Comparison of ENCODE assay signal across 8 cellular contexts in genomic region chr11:46242462-46242960, GRCh38. TPM values are rescaled to one million over a fixed set of nuclear protein-coding genes. Genes with fewer than 3 reads are reported as not detected.
DNase-seq lines count a peak whose midpoint lies in the region; ATAC-seq and TF ChIP-seq lines count a peak whose summit lies in the region.

No MANE protein-coding gene starts in this region.

- H3K4me1 ChIP-seq in left ventricle myocardium inferior, result peaks cover 41% of the 10 kb centered on the region
- peaks cover 6 to 11% of the 10 kb centered on the region in 2 donors for H3K4me1 ChIP-seq in lung (ENCODE audit: control insufficient read depth in 2 of 2, insufficient read depth in 2 of 2, low read length in 2 of 2)
- peaks cover 27% of the 10 kb centered on the region for H3K4me1 ChIP-seq in upper lobe of right lung

- ATAC-seq in Right ventricle myocardium superior (ENCODE audit: poor library complexity) (no peak), lung (ENCODE audit: insufficient read depth, low FRiP score) (no peak), upper lobe of right lung (no peak)

- H3K36me3 ChIP-seq in left ventricle myocardium inferior (no peaks in the 10 kb centered on the region), lung (ENCODE audit: control insufficient read depth in 2 of 2, insufficient read depth in 2 of 2, low read length in 2 of 2) (no peaks in the 10 kb centered on the region), upper lobe of right lung (no peaks in the 10 kb centered on the region)

- intact Hi-C loops in left ventricle myocardium inferior (cut with micrococcal nuclease) (loop anchor here (10.0 kb wide), 1 partner anchor 52 kb away; no protein-coding TSS in a partner anchor), Right ventricle myocardium superior (cut with DNase I) (no loop called here), upper lobe of right lung (cut with DNase I) (no loop called here)

- peak overlapping the region; percentile 92 for H3K27ac ChIP-seq in left ventricle myocardium inferior (replicated peaks)
- H3K27ac ChIP-seq in lung (ENCODE audit: low read depth in 1 of 2, low read length in 1 of 2), result peak overlapping the region; percentile 90 to 95
- peak overlapping the region; percentile 88 for H3K27ac ChIP-seq in upper lobe of right lung

- WGBS in lung, 2 donors, result 76 to 80% methylated on average over 5 of the region's 5 CpGs

- peak overlapping the region; percentile 68 for H3K4me3 ChIP-seq in left ventricle myocardium inferior
- H3K4me3 ChIP-seq in astrocyte of the cerebellum (ENCODE audit: low read depth, low read length), result peak overlapping the region; percentile 32
- no peak overlapping the region for H3K4me3 ChIP-seq in lung
- H3K4me3 ChIP-seq in upper lobe of right lung, result peak overlapping the region; percentile 56

- no peak for DNase-seq in left ventricle myocardium inferior
- no peak for DNase-seq in Right ventricle myocardium superior
- no peak for DNase-seq in astrocyte of the cerebellum (ENCODE audit: low read depth)
- DNase-seq in lung (ENCODE audit: low spot score), result no peak
- no peak for DNase-seq in upper lobe of right lung
- no peak for DNase-seq in stimulated activated naive CD4-positive, alpha-beta T cell treated with Interleukin-2 at 50 U/mL for 16 hours (lab: John Stamatoyannopoulos, UW)
- no peak for DNase-seq in activated CD8-positive, alpha-beta memory T cell treated with anti-CD3 and anti-CD28 coated beads, Interleukin-2, amount 50 U/mL, for 48 hours
- no peak for DNase-seq in anterior cingulate cortex (lab: John Stamatoyannopoulos, UW)

- H3K9me3 ChIP-seq in left ventricle myocardium inferior (replicated peaks) (no peaks in the 10 kb centered on the region), lung (ENCODE audit: control insufficient read depth in 2 of 2, insufficient read depth in 1 of 2, low read length in 1 of 2) (no peaks in the 10 kb centered on the region), upper lobe of right lung (no peaks in the 10 kb centered on the region)

- TF ChIP-seq CTCF in left ventricle myocardium inferior (IDR thresholded peaks at IDR 0.05; ENCODE audit: borderline replicate concordance), result no peak
- no peak for TF ChIP-seq CTCF in astrocyte of the cerebellum (IDR thresholded peaks at IDR 0.05; ENCODE audit: low read depth, low read length, missing control alignments)
- TF ChIP-seq CTCF in lung (IDR thresholded peaks at IDR 0.05; ENCODE audit: control extremely low read depth, extremely low read depth), result no peak
- TF ChIP-seq CTCF in upper lobe of right lung (IDR thresholded peaks at IDR 0.05), result no peak

- H3K27me3 ChIP-seq in left ventricle myocardium inferior (ENCODE audit: low read depth) (no peaks in the 10 kb centered on the region), lung (ENCODE audit: control insufficient read depth, insufficient read depth) (no peaks in the 10 kb centered on the region), upper lobe of right lung (no peaks in the 10 kb centered on the region)

- in situ Hi-C loops in astrocyte of the cerebellum (cut with HindIII; ENCODE audit: low sequenced_read_pairs), result loop anchor here (5.0 kb wide), 1 partner anchor 35 kb away; the partner anchor contains the start of gene CREB3L1

RNA-seq across cellular contexts. Expression of gene CREB3L1, which starts 35.0 kb away (rescaled TPM):
- total RNA-seq in left ventricle myocardium inferior (40.9 TPM), Right ventricle myocardium superior (69.2 TPM), lung (10 to 100 TPM; 16.8 to 52.3 TPM), upper lobe of right lung (47.4 TPM)
- 10 to 100 TPM; 21.3 to 54.0 TPM for polyA plus RNA-seq in lung
